Comparison of ENCODE assay signal across 20 cellular contexts in genomic region chr1:150967936-150968335, GRCh38. TPM values are rescaled to one million over a fixed set of nuclear protein-coding genes. Genes with fewer than 3 reads are reported as not detected.
A peak's percentile ranks its signal among the peaks of the same experiment; 100 is the strongest.
DNase-seq lines count a peak whose midpoint lies in the region; ATAC-seq and TF ChIP-seq lines count a peak whose summit lies in the region.
"Had no signal": no experiment of that assay in that cellular context is flagged by ENCODE, and none has a peak within 500 bp of the region (broad histone marks: within the 10 kb centered on the region; RNA-seq: fewer than 3 reads in every experiment).

No MANE protein-coding gene starts in this region.

- CTCF ChIA-PET in WTC11 (lab: Charles Lee) = no interaction called here

- DNase-seq in GM23338 (ENCODE audit: low spot score) (no peak), WTC11 (ENCODE audit: low spot score) (no peak), endothelial cell (ENCODE audit: low spot score) (no peak), substantia nigra (lab: John Stamatoyannopoulos, UW) (no peak), hypothalamus (lab: John Stamatoyannopoulos, UW) (no peak), uterus (no peak), anterior cingulate cortex (lab: John Stamatoyannopoulos, UW) (no peak)
- DNase-seq: central memory CD4-positive, alpha-beta T cell; COR-L47; effector memory CD4-positive, alpha-beta T cell; kidney glomerular epithelial cell; NCI-H1417; NCI-H524 treated with DMSO at 0.1 percent for 48 hours; stimulated activated naive CD4-positive, alpha-beta T cell had no signal

- TF ChIP-seq POLR2A in uterus (IDR thresholded peaks at IDR 0.05) = no peak

- H3K4me2 ChIP-seq in GM23338 = no peak overlapping the region

- H3K4me1 Mint-ChIP-seq in GM23338 (peaks cover 37% of the 10 kb centered on the region), WTC11 (peaks cover 32% of the 10 kb centered on the region), endothelial cell (ENCODE audit: unreplicated experiment) (peaks cover 46% of the 10 kb centered on the region)

- H3K4me1 ChIP-seq in GM23338 (ENCODE audit: insufficient read depth) (peaks cover 30% of the 10 kb centered on the region), uterus (peaks cover 8 to 26% of the 10 kb centered on the region in 2 donors)

- H3K9me3 Mint-ChIP-seq in GM23338 (no peaks in the 10 kb centered on the region; the same call in 2 of the 3 replicates), WTC11 (no peaks in the 10 kb centered on the region), endothelial cell (ENCODE audit: unreplicated experiment) (no peaks in the 10 kb centered on the region)
- H3K9me3 Mint-ChIP-seq: activated T-helper 2 cell treated with anti-CD3 and anti-CD28 coated beads, Interferon-gamma antibody, Interleukin-2, Interleukin-4, amounts not matched to agents 10 μg/mL and 5 μg/mL and 100 μg/mL, durations not matched to agents 14 hours and 24 hours and 36 hours; natural killer cell treated with Interleukin-12 subunit alpha and Interleukin-12 subunit beta and Interleukin-15 and Interleukin-18, amount 100 ng/mL, for 72 hours had no signal

- H3K4me3 Mint-ChIP-seq in GM23338 (no peak overlapping the region), WTC11 (no peak overlapping the region), endothelial cell (ENCODE audit: unreplicated experiment) (peak overlapping the region; percentile 57)
- H3K4me3 Mint-ChIP-seq: natural killer cell treated with Interleukin-12 subunit alpha and Interleukin-12 subunit beta and Interleukin-15 and Interleukin-18, amount 100 ng/mL, for 72 hours had no signal

- TF ChIP-seq CTCF in GM23338 (conservative IDR thresholded peaks at IDR 0.05; ENCODE audit: low read depth in 2 of 2) (no peak), WTC11 (IDR thresholded peaks at IDR 0.05) (no peak), endothelial cell (IDR thresholded peaks at IDR 0.05; ENCODE audit: unreplicated experiment) (no peak), uterus (IDR thresholded peaks at IDR 0.05) (no peak)

- H3K27me3 Mint-ChIP-seq in GM23338 (ENCODE audit: insufficient read depth, low read depth, poor library complexity) = peaks cover 14% of the 10 kb centered on the region
- H3K27me3 Mint-ChIP-seq in WTC11 (ENCODE audit: low read depth) = no peaks in the 10 kb centered on the region
- peaks cover 18% of the 10 kb centered on the region for H3K27me3 Mint-ChIP-seq in endothelial cell (ENCODE audit: unreplicated experiment)
- H3K27me3 Mint-ChIP-seq: natural killer cell treated with Interleukin-12 subunit alpha and Interleukin-12 subunit beta and Interleukin-15 and Interleukin-18, amount 100 ng/mL, for 72 hours had no signal

- H4K20me1 ChIP-seq in GM23338 (replicated peaks; ENCODE audit: insufficient read depth) = peaks cover 29% of the 10 kb centered on the region

- no peak for ATAC-seq in GM23338
- ATAC-seq in WTC11 = no peak
- ATAC-seq: natural killer cell treated with Interleukin-12 subunit alpha and Interleukin-12 subunit beta and Interleukin-15 and Interleukin-18, amount 100 ng/mL, for 72 hours had no signal

- H3F3A ChIP-seq in GM23338 (replicated peaks; ENCODE audit: low read depth) = peaks cover 29% of the 10 kb centered on the region

- H3K4me3 ChIP-seq in GM23338 = no peak overlapping the region
- no peak overlapping the region for H3K4me3 ChIP-seq in uterus
- H3K4me3 ChIP-seq: adrenal gland, tibial artery had no signal

- no peak overlapping the region for H2AFZ ChIP-seq in GM23338

- peaks cover 47% of the 10 kb centered on the region for H3K79me2 ChIP-seq in GM23338 (replicated peaks; ENCODE audit: insufficient read depth)

- no peaks in the 10 kb centered on the region for H3K9me2 ChIP-seq in GM23338 (ENCODE audit: insufficient read depth)

- POLR2A ChIA-PET in WTC11 (lab: Charles Lee) = no interaction called here

- H3K27ac ChIP-seq in GM23338 (ENCODE audit: low read depth) = no peak overlapping the region
- peak overlapping the region; percentile 96 for H3K27ac ChIP-seq in substantia nigra (ENCODE audit: low read depth, low read length, poor library complexity, severe bottlenecking)
- no peak overlapping the region for H3K27ac ChIP-seq in uterus
- H3K27ac ChIP-seq: tibial artery had no signal

- H3K27me3 ChIP-seq in GM23338 (ENCODE audit: insufficient read depth) (no peaks in the 10 kb centered on the region), uterus (no peaks in the 10 kb centered on the region)
- H3K27me3 ChIP-seq: adrenal gland, tibial artery had no signal

- no peaks in the 10 kb centered on the region for H3K9me3 ChIP-seq in uterus
- H3K9me3 ChIP-seq: adrenal gland, tibial artery had no signal

- H3K36me3 Mint-ChIP-seq in GM23338 (ENCODE audit: low read depth) = peaks cover 70% of the 10 kb centered on the region
- H3K36me3 Mint-ChIP-seq in WTC11 = peaks cover 57% of the 10 kb centered on the region
- peaks cover 54% of the 10 kb centered on the region for H3K36me3 Mint-ChIP-seq in endothelial cell (ENCODE audit: low read depth, unreplicated experiment)

- H3K27ac Mint-ChIP-seq in GM23338 (peak overlapping the region; percentile 45; the same call in 1 of the 2 replicates), WTC11 (peak overlapping the region; percentile 44; the same call in 1 of the 2 replicates), endothelial cell (ENCODE audit: unreplicated experiment) (peak overlapping the region; percentile 42)
- H3K27ac Mint-ChIP-seq: activated T-helper 2 cell treated with anti-CD3 and anti-CD28 coated beads, Interferon-gamma antibody, Interleukin-2, Interleukin-4, amounts not matched to agents 10 μg/mL and 5 μg/mL and 100 μg/mL, durations not matched to agents 14 hours and 24 hours and 36 hours; natural killer cell treated with Interleukin-12 subunit alpha and Interleukin-12 subunit beta and Interleukin-15 and Interleukin-18, amount 100 ng/mL, for 72 hours had no signal

- intact Hi-C loops in uterus (cut with DNase I; ENCODE audit: low total_unique reads) = no loop called here

- peaks cover 46% of the 10 kb centered on the region for H3K36me3 ChIP-seq in GM23338 (ENCODE audit: insufficient read depth)
- H3K36me3 ChIP-seq in uterus = no peaks in the 10 kb centered on the region

TF ChIP-seq in GM23338, 12 proteins besides CTCF, POLR2A, EP300 and RAD21 (continues in another document):
- no peak for TF ChIP-seq ZNF114 (CRISPR knock-in tag; IDR thresholded peaks at IDR 0.05)

TF ChIP-seq in WTC11, 78 proteins besides CTCF, POLR2A, EP300 and RAD21 (continues in another document):
- TF ChIP-seq PRDM15 (CRISPR knock-in tag; IDR thresholded peaks at IDR 0.05) (no peak), MYBL2 (CRISPR knock-in tag; IDR thresholded peaks at IDR 0.05) (no peak), KAT7 (CRISPR knock-in tag; IDR thresholded peaks at IDR 0.05; ENCODE audit: borderline replicate concordance) (no peak)

RNA-seq across cellular contexts. Expression of gene CERS2, which starts 6.7 kb away (rescaled TPM):
- 120 and 122 TPM in 2 replicates for total RNA-seq in GM23338 (2014; rRNA removed; shearing (Covaris generic))
- polyA plus RNA-seq in GM23338 (2016; fragmentation: Nextera tagmentation; extraction: Ambion mirVana) = 75.1 and 83.3 TPM in 2 replicates
- total RNA-seq in WTC11 (2021) (182 to 203 TPM (median 200 TPM) in 3 replicates), endothelial cell (ENCODE audit: unreplicated experiment) (186 TPM), uterus (100 to 1,000 TPM in 3 of 4 donors, 10 to 100 TPM in 1; 74.9 to 191 (median 147) TPM)

RNA-seq across cellular contexts. Expression of gene ANXA9, which starts 14.2 kb away (rescaled TPM):
- total RNA-seq in GM23338 (2014; rRNA removed; shearing (Covaris generic)) = 1.7 and 2.2 TPM in 2 replicates
- 1.0 and 1.4 TPM in 2 replicates for polyA plus RNA-seq in GM23338 (2016; fragmentation: Nextera tagmentation; extraction: Ambion mirVana)
- total RNA-seq in WTC11 (2021) = 1.5 to 1.6 TPM (median 1.6 TPM) in 3 replicates
- not detected for total RNA-seq in endothelial cell (ENCODE audit: unreplicated experiment)
- 10 to 100 TPM in 1 of 4 donors, 1 to 10 TPM in 3; 2.3 to 54.3 (median 6.2) TPM for total RNA-seq in uterus
- total RNA-seq: Daoy; natural killer cell treated with Interleukin-12 subunit alpha and Interleukin-12 subunit beta and Interleukin-15 and Interleukin-18, amount 100 ng/mL, for 72 hours; T-helper 2 cell treated with Interferon-gamma antibody and Interleukin-4, amounts not matched to agents 100 ng/mL and 5 ng/mL, for 36 hours had no signal

RNA-seq across cellular contexts. Expression of gene MINDY1, which starts 38.8 kb away (rescaled TPM):
- total RNA-seq in GM23338 (2014; rRNA removed; shearing (Covaris generic)) = 9.7 and 10.3 TPM in 2 replicates
- 4.2 and 4.5 TPM in 2 replicates for polyA plus RNA-seq in GM23338 (2016; fragmentation: Nextera tagmentation; extraction: Ambion mirVana)
- total RNA-seq in WTC11 (2021) (10.1 to 11.2 TPM (median 11.0 TPM) in 3 replicates), endothelial cell (ENCODE audit: unreplicated experiment) (11.2 TPM), uterus (10 to 100 TPM in 3 of 4 donors, 1 to 10 TPM in 1; 10.0 to 37.7 (median 24.6) TPM)

RNA-seq across cellular contexts. Expression of gene PRUNE1, which starts 40.3 kb away (rescaled TPM):
- total RNA-seq in GM23338 (2014; rRNA removed; shearing (Covaris generic)) = 23.7 and 33.2 TPM in 2 replicates
- polyA plus RNA-seq in GM23338 (2016; fragmentation: Nextera tagmentation; extraction: Ambion mirVana) = 14.7 and 16.7 TPM in 2 replicates
- total RNA-seq in WTC11 (2021) (24.5 to 29.6 TPM (median 28.5 TPM) in 3 replicates), endothelial cell (ENCODE audit: unreplicated experiment) (16.7 TPM), uterus (10 to 100 TPM in 3 of 4 donors, 1 to 10 TPM in 1; 10.0 to 26.4 (median 20.1) TPM)

RNA-seq across cellular contexts. Expression of gene SETDB1, which starts 41.8 kb away (rescaled TPM):
- total RNA-seq in GM23338 (2014; rRNA removed; shearing (Covaris generic)) = 33.0 and 47.4 TPM in 2 replicates
- polyA plus RNA-seq in GM23338 (2016; fragmentation: Nextera tagmentation; extraction: Ambion mirVana) = 15.1 and 16.9 TPM in 2 replicates
- 48.1 to 53.1 TPM (median 48.8 TPM) in 3 replicates for total RNA-seq in WTC11 (2021)
- 50.6 TPM for total RNA-seq in endothelial cell (ENCODE audit: unreplicated experiment)
- total RNA-seq in uterus = 10 to 100 TPM; 21.8 to 63.2 (median 54.4) TPM
